ENCODE assay signal across 20 cellular contexts in genomic region chr18:22198163-22198562, GRCh38. TPM values are rescaled to one million over a fixed set of nuclear protein-coding genes. Genes with fewer than 3 reads are reported as not detected.
DNase-seq lines count a peak whose midpoint lies in the region; ATAC-seq and TF ChIP-seq lines count a peak whose summit lies in the region.
"Had no signal": no experiment of that assay in that cellular context is flagged by ENCODE, and none has a peak within 500 bp of the region (broad histone marks: within the 10 kb centered on the region; RNA-seq: fewer than 3 reads in every experiment).

No MANE protein-coding gene starts in this region.

- no peak for TF ChIP-seq CTCF in HEK293 (tag by site-specific recombination; IDR thresholded peaks at IDR 0.05)
- TF ChIP-seq CTCF in coronary artery (IDR thresholded peaks at IDR 0.05), result no peak
- TF ChIP-seq CTCF in tibial artery (IDR thresholded peaks at IDR 0.05), result no peak
- no peak for TF ChIP-seq CTCF in MCF 10A (IDR thresholded peaks at IDR 0.05; ENCODE audit: unreplicated experiment)

- H3K27ac Mint-ChIP-seq in MCF 10A (ENCODE audit: low read depth, unreplicated experiment), result no peak overlapping the region
- H3K27ac Mint-ChIP-seq: CD8-positive, alpha-beta T cell had no signal

- H3K36me3 Mint-ChIP-seq in MCF 10A (ENCODE audit: insufficient read depth, unreplicated experiment), result peaks cover 18% of the 10 kb centered on the region
- H3K36me3 Mint-ChIP-seq: CD8-positive, alpha-beta T cell had no signal

- H3K27me3 ChIP-seq in right cardiac atrium (ENCODE audit: control insufficient read depth, insufficient read depth), result no peaks in the 10 kb centered on the region
- no peaks in the 10 kb centered on the region for H3K27me3 ChIP-seq in tibial artery
- H3K27me3 ChIP-seq: BLaER1 treated with 17β-estradiol and CSF1 and Interleukin-3, amounts not matched to agents 10 nM and 100 nM had no signal

- H3K4me3 ChIP-seq in HEK293 (ENCODE audit: low read depth, low read length) (no peak overlapping the region), coronary artery (peak overlapping the region; percentile 2), right cardiac atrium (ENCODE audit: low read length) (no peak overlapping the region), tibial artery (no peak overlapping the region)
- H3K4me3 ChIP-seq: BLaER1 treated with 17β-estradiol and CSF1 and Interleukin-3, amounts not matched to agents 10 nM and 100 nM had no signal

- H3K36me3 ChIP-seq in HEK293 (ENCODE audit: control insufficient read depth in 2 of 2, insufficient read depth in 1 of 2, low read length in 2 of 2) (peaks cover 40 to 95% of the 10 kb centered on the region in 2 experiments), tibial artery (peaks cover 15 to 23% (median 16%) of the 10 kb centered on the region in 3 donors)

- DNase-seq in coronary artery (ENCODE audit: low spot score) (no peak), right cardiac atrium (peak in 2 of 3 donors; percentile 67 to 70), tibial artery (no peak), MCF 10A (ENCODE audit: unreplicated experiment) (no peak), NCI-H226 (no peak)
- DNase-seq: CD8-positive, alpha-beta T cell; GOT3; NCI-H1436; NCI-H2029; NCI-H446; NCI-H526 treated with DMSO at 0.1 percent for 48 hours; NK-92 treated with Interleukin-12 subunit alpha and Interleukin-12 subunit beta, amount 100 ng/mL, for 24 hours; SHP77 treated with DMSO at 0.1 percent for 48 hours; SK-N-SH had no signal

- POLR2A ChIA-PET in HEK293 (lab: Yijun Ruan, JAX), result no interaction called here
- POLR2A ChIA-PET in MCF 10A (lab: Yijun Ruan, JAX), result interaction anchor here (1.2 to 1.4 kb wide), 2 partner anchors 11 to 24 kb away, joined by 3 to 4 read pairs; no protein-coding TSS in a partner anchor

- H3K27ac ChIP-seq in HEK293 (ENCODE audit: extremely low read depth, low read depth, low read length), result no peak overlapping the region
- peak overlapping the region; percentile 70 to 72 for H3K27ac ChIP-seq in coronary artery
- peak overlapping the region; percentile 75 for H3K27ac ChIP-seq in right cardiac atrium (ENCODE audit: low read length)
- peak overlapping the region; percentile 11 to 40 for H3K27ac ChIP-seq in tibial artery
- H3K27ac ChIP-seq: BLaER1 treated with 17β-estradiol and CSF1 and Interleukin-3, amounts not matched to agents 10 nM and 100 nM; KMS-11 had no signal

- intact Hi-C loops in right cardiac atrium (cut with DNase I) (loop anchor here in 1 of 4 donors (10.0 kb wide), 1 partner anchor 257 kb away; no protein-coding TSS in a partner anchor), tibial artery (cut with DNase I; ENCODE audit: low total_unique reads) (no loop called here), MCF 10A (cut with micrococcal nuclease) (no loop called here)

- H3K4me1 ChIP-seq in HEK293 (ENCODE audit: control insufficient read depth, insufficient read depth, low read length) (no peaks in the 10 kb centered on the region), right cardiac atrium (ENCODE audit: control insufficient read depth, insufficient read depth, low read length) (peaks cover 20% of the 10 kb centered on the region), tibial artery (peaks cover 0 to 74% (median 15%) of the 10 kb centered on the region in 4 donors)

- CTCF ChIA-PET in HEK293 (lab: Yijun Ruan, JAX), result interaction anchor here (0.5 to 1.0 kb wide), 2 partner anchors 11 to 200 kb away, joined by 3 to 4 read pairs; no protein-coding TSS in a partner anchor
- CTCF ChIA-PET in MCF 10A (lab: Yijun Ruan, JAX), result no interaction called here

- no peaks in the 10 kb centered on the region for H3K27me3 Mint-ChIP-seq in MCF 10A (ENCODE audit: insufficient read depth, unreplicated experiment)

- no peaks in the 10 kb centered on the region for H3K4me1 Mint-ChIP-seq in MCF 10A (ENCODE audit: insufficient read depth, unreplicated experiment)

- 43% methylated on average over 7 of the region's 7 CpGs for WGBS in right cardiac atrium

- ATAC-seq in right cardiac atrium (no peak), HG03442 (IDR thresholded peaks at IDR 0.05; ENCODE audit: unreplicated experiment) (no peak)
- ATAC-seq: CD8-positive, alpha-beta T cell; HCT116 had no signal

- no peak overlapping the region for H3K4me3 Mint-ChIP-seq in MCF 10A (ENCODE audit: unreplicated experiment)
- H3K4me3 Mint-ChIP-seq: CD8-positive, alpha-beta T cell had no signal

- H3K9me3 Mint-ChIP-seq in MCF 10A (ENCODE audit: unreplicated experiment), result no peaks in the 10 kb centered on the region
- H3K9me3 Mint-ChIP-seq: CD8-positive, alpha-beta T cell had no signal

- no TSS peak for BruUV-seq in MCF 10A (replicated peaks; lab: Mats Ljungman, UMichigan)

- H3K9me3 ChIP-seq in HEK293 (ENCODE audit: control insufficient read depth, insufficient read depth, low read depth, low read length) (no peaks in the 10 kb centered on the region), right cardiac atrium (ENCODE audit: control insufficient read depth, low read length) (no peaks in the 10 kb centered on the region), tibial artery (no peaks in the 10 kb centered on the region)
- H3K9me3 ChIP-seq: BLaER1 treated with 17β-estradiol and CSF1 and Interleukin-3, amounts not matched to agents 10 nM and 100 nM; SK-N-SH had no signal

TF ChIP-seq in HEK293, 187 proteins besides CTCF, POLR2A, EP300 and RAD21:
- TF ChIP-seq SCRT1 (tag by site-specific recombination; IDR thresholded peaks at IDR 0.05; ENCODE audit: borderline replicate concordance), result 0 out of 2 replicates have a peak, but pooled peaks have one; percentile 14
- TF ChIP-seq ZSCAN30 (tag by site-specific recombination; IDR thresholded peaks at IDR 0.05), result no peak

RNA-seq across cellular contexts. Expression of gene GATA6, which starts 28.8 kb away (rescaled TPM):
- 10 to 100 TPM; 63.2 to 85.8 (median 77.9) TPM for total RNA-seq in right cardiac atrium
- polyA plus RNA-seq in right cardiac atrium, result 52.4 TPM
- total RNA-seq in MCF 10A (2022), result 6.7 and 14.0 TPM in 2 replicates
- total RNA-seq: OCI-LY7 had no signal
- polyA plus RNA-seq: SK-N-SH had no signal

Comparison
In these comparisons a context has a peak if more than half of its experiments do, and no peak if none do; other contexts are left out.
1. DNase-seq: peak in right cardiac atrium (2 of 3); none in coronary artery (single experiment), tibial artery (0 of 2), MCF 10A (single experiment) and NCI-H226 (single experiment).